ENCODE assay signal across 18 cellular contexts in genomic region chr16:50216231-50216630, GRCh38.
"Had no signal": no experiment of that assay in that cellular context is flagged by ENCODE, and none has a peak within 500 bp of the region (broad histone marks: within the 10 kb centered on the region; RNA-seq: fewer than 3 reads in every experiment).

No MANE protein-coding gene starts in this region.

- H3K4me1 ChIP-seq: psoas muscle, testis, transverse colon had no signal

- H3K4me1 Mint-ChIP-seq: naive B cell; stimulated activated memory B cell treated with anti-CD40 and anti-IgM and Interleukin-4, amounts not matched to agents 10 μg/mL and 1 μg/mL and 100 μg/mL, for 72 hours had no signal

- H3K27ac ChIP-seq: dorsolateral prefrontal cortex, heart left ventricle, neutrophil, psoas muscle, right lobe of liver, testis, transverse colon had no signal

- DNase-seq: cortex of kidney; dorsolateral prefrontal cortex; effector CD8-positive, alpha-beta T cell; foreskin melanocyte; heart left ventricle; hippocampal formation; kidney glomerular epithelial cell; mesendoderm; naive B cell; psoas muscle; retina; right lobe of liver; stimulated activated CD4-positive, alpha-beta T cell treated with anti-CD3 and anti-CD28 coated beads, Interleukin-4, amount 100 ng/mL, for 24 hours; testis; transverse colon had no signal

- ATAC-seq: heart left ventricle; psoas muscle; right lobe of liver; stimulated activated memory B cell treated with anti-CD40 and anti-IgM and Interleukin-4, amounts not matched to agents 10 μg/mL and 1 μg/mL and 100 μg/mL, for 72 hours had no signal

- H3K4me3 Mint-ChIP-seq: naive B cell; stimulated activated memory B cell treated with anti-CD40 and anti-IgM and Interleukin-4, amounts not matched to agents 10 μg/mL and 1 μg/mL and 100 μg/mL, for 72 hours; stimulated activated naive CD8-positive, alpha-beta T cell treated with anti-CD3 and anti-CD28 coated beads, Interleukin-15, Interleukin-2, amounts not matched to agents 100 ng/mL and 50 ng/mL, for 24 hours had no signal

- H3K27me3 ChIP-seq: dorsolateral prefrontal cortex, heart left ventricle, neutrophil, right lobe of liver, testis, transverse colon had no signal

- H3K4me3 ChIP-seq: dorsolateral prefrontal cortex, heart left ventricle, psoas muscle, right lobe of liver, testis, transverse colon had no signal

- H3K27ac Mint-ChIP-seq: stimulated activated memory B cell treated with anti-CD40 and anti-IgM and Interleukin-4, amounts not matched to agents 10 μg/mL and 1 μg/mL and 100 μg/mL, for 72 hours; stimulated activated naive CD8-positive, alpha-beta T cell treated with anti-CD3 and anti-CD28 coated beads, Interleukin-15, Interleukin-2, amounts not matched to agents 100 ng/mL and 50 ng/mL, for 24 hours had no signal

- H3K9me3 ChIP-seq: heart left ventricle, neutrophil, psoas muscle, right lobe of liver, testis, transverse colon had no signal

- H3K27me3 Mint-ChIP-seq: naive B cell; stimulated activated memory B cell treated with anti-CD40 and anti-IgM and Interleukin-4, amounts not matched to agents 10 μg/mL and 1 μg/mL and 100 μg/mL, for 72 hours; stimulated activated naive CD8-positive, alpha-beta T cell treated with anti-CD3 and anti-CD28 coated beads, Interleukin-15, Interleukin-2, amounts not matched to agents 100 ng/mL and 50 ng/mL, for 24 hours had no signal

- H3K9me3 Mint-ChIP-seq: naive B cell; stimulated activated memory B cell treated with anti-CD40 and anti-IgM and Interleukin-4, amounts not matched to agents 10 μg/mL and 1 μg/mL and 100 μg/mL, for 72 hours; stimulated activated naive CD8-positive, alpha-beta T cell treated with anti-CD3 and anti-CD28 coated beads, Interleukin-15, Interleukin-2, amounts not matched to agents 100 ng/mL and 50 ng/mL, for 24 hours had no signal
